In the genomic region with DNA sequence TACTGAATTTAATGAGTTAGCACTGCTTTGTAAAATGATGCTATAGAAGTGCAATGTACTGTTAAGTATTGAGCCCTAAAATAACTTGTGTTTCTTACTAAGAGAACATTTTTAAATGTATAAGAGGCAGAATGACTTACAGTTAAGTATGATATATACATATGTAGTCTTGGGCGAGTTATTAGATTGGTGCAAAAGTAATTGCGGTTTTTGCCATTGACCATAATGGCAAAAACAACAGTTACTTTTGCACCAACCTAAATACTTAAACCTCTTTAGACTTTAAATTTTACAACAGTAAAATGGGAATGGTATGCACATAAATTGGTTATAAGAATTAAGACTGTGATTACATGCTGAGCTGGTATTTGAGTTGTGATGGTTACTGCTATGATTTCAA, we compare ENCODE assay signal across 25 cellular contexts.
"Had no signal": no experiment of that assay in that cellular context is flagged by ENCODE, and none has a peak within 500 bp of the region (broad histone marks: within the 10 kb centered on the region; RNA-seq: fewer than 3 reads in every experiment).

No MANE protein-coding gene starts in this region.

- H3K27me3 ChIP-seq: colonic mucosa, dorsolateral prefrontal cortex, esophagus muscularis mucosa, esophagus squamous epithelium, foreskin keratinocyte, gastrocnemius medialis, gastroesophageal sphincter, heart left ventricle, heart right ventricle had no signal

- H3K9me3 ChIP-seq: colonic mucosa, esophagus muscularis mucosa, gastrocnemius medialis, gastroesophageal sphincter, heart right ventricle had no signal

- FAIRE-seq: colon, endothelial cell of umbilical vein, frontal cortex had no signal

- H3K4me3 ChIP-seq: colonic mucosa, coronary artery, dorsolateral prefrontal cortex, esophagus muscularis mucosa, esophagus squamous epithelium, gastrocnemius medialis, gastroesophageal sphincter, heart left ventricle, heart right ventricle had no signal

- H3K4me1 ChIP-seq: colonic mucosa, esophagus squamous epithelium, foreskin keratinocyte, gastrocnemius medialis, heart left ventricle, heart right ventricle had no signal

- H3K36me3 ChIP-seq: colonic mucosa, esophagus muscularis mucosa, esophagus squamous epithelium, gastrocnemius medialis, gastroesophageal sphincter, heart left ventricle, heart right ventricle had no signal

- ATAC-seq: effector memory CD8-positive, alpha-beta T cell; esophagus mucosa; foreskin keratinocyte; gastrocnemius medialis; gastroesophageal sphincter; heart left ventricle; heart right ventricle had no signal

- H3K27ac ChIP-seq: colonic mucosa, coronary artery, epithelial cell of prostate, esophagus muscularis mucosa, esophagus squamous epithelium, foreskin keratinocyte, gastrocnemius medialis, gastroesophageal sphincter, heart left ventricle, heart right ventricle had no signal

- DNase-seq: colonic mucosa; cortex of kidney; dermis blood vessel endothelial cell; dorsolateral prefrontal cortex; effector CD4-positive, alpha-beta T cell; effector CD8-positive, alpha-beta T cell; effector memory CD4-positive, alpha-beta T cell; effector memory CD8-positive, alpha-beta T cell; erythroblast; esophagus squamous epithelium; foreskin melanocyte; gastrocnemius medialis; glutamatergic neuron; head of caudate nucleus; heart left ventricle; heart right ventricle had no signal
